19 cellular contexts compared by ENCODE assay signal in the genomic region with DNA sequence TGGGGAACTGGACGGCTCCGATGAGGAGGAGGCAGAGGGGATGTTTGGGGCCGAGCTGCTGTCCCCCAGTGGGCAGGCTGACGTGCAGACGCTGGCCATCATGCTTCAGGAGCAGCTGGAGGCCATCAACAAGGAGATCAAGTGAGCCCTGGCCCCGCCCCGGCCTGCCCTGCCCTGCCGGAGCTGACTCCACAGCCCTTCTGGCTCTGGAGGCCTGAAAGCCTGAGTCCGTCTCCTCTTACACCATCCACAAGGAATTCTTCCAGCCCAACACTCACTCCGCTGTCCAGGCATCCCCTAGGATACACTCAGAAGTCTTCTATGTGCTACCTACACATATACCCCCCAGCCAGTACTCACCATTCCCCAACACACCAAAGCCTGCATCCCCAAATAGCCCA. TPM values are rescaled to one million over a fixed set of nuclear protein-coding genes. Genes with fewer than 3 reads are reported as not detected.
DNase-seq lines count a peak whose midpoint lies in the region; ATAC-seq and TF ChIP-seq lines count a peak whose summit lies in the region.
"Had no signal": no experiment of that assay in that cellular context is flagged by ENCODE, and none has a peak within 500 bp of the region (broad histone marks: within the 10 kb centered on the region; RNA-seq: fewer than 3 reads in every experiment).

No MANE protein-coding gene starts in this region.

- DNase-seq in Peyer's patch (peak in 1 of 3 donors; percentile 78), fibroblast of pulmonary artery (ENCODE audit: low read depth) (peak; percentile 39), lower lobe of right lung (no peak), transverse colon (peak; percentile 54), NCI-H1930 (lab: John Stamatoyannopoulos, UW) (no peak), globus pallidus (ENCODE audit: low spot score) (no peak), NCI-H69 (lab: John Stamatoyannopoulos, UW) (no peak)
- DNase-seq: activated CD8-positive, alpha-beta memory T cell treated with anti-CD3 and anti-CD28 coated beads, Interleukin-2, amount 50 U/mL, for 4 hours; activated gamma-delta T cell; BE2C; DMS 273 treated with DMSO at 0.1 percent for 48 hours; GF-D8; NCI-H526; occipital lobe; stimulated activated CD4-positive, alpha-beta T cell treated with anti-CD3 and anti-CD28 coated beads, Interleukin-4, amount 100 ng/mL, for 1 hour had no signal

- WGBS in transverse colon (ENCODE audit: low coverage in 1 of 2), 2 donors: 68% methylated on average over 10 of the region's 10 CpGs; no CpG with 5 or more reads in 1 of the 2 donors

- TF ChIP-seq POLR2A in Peyer's patch (IDR thresholded peaks at IDR 0.05) (no peak), transverse colon (IDR thresholded peaks at IDR 0.05) (no peak)

- no peak for TF ChIP-seq EP300 in transverse colon (IDR thresholded peaks at IDR 0.05; ENCODE audit: low read depth)

- H3K27me3 ChIP-seq in Peyer's patch (no peaks in the 10 kb centered on the region), lower lobe of right lung (ENCODE audit: low read depth) (no peaks in the 10 kb centered on the region), transverse colon (no peaks in the 10 kb centered on the region)
- H3K27me3 ChIP-seq: BE2C had no signal

- H3K4me3 ChIP-seq in Peyer's patch (no peak overlapping the region), fibroblast of pulmonary artery (replicated peaks; ENCODE audit: low read depth, low read length) (no peak overlapping the region), lower lobe of right lung (no peak overlapping the region), transverse colon (no peak overlapping the region)
- H3K4me3 ChIP-seq: SK-N-MC had no signal

- H3K9me3 ChIP-seq in Peyer's patch (no peaks in the 10 kb centered on the region), lower lobe of right lung (no peaks in the 10 kb centered on the region), transverse colon (no peaks in the 10 kb centered on the region)
- H3K9me3 ChIP-seq: BE2C had no signal

- ATAC-seq in lower lobe of right lung (peak; percentile 12 to 25), HG03378 (IDR thresholded peaks at IDR 0.05; ENCODE audit: unreplicated experiment) (no peak)

- intact Hi-C loops in lower lobe of right lung (cut with DNase I) (no loop called here), transverse colon (cut with DNase I; ENCODE audit: low total_unique reads) (no loop called here)

- peak overlapping the region in 3 of 4 donors; percentile 17 to 76 (median 59) for H3K27ac ChIP-seq in Peyer's patch
- no peak overlapping the region for H3K27ac ChIP-seq in lower lobe of right lung
- peak overlapping the region; percentile 48 to 62 (median 60) for H3K27ac ChIP-seq in transverse colon
- H3K27ac ChIP-seq: SK-N-MC had no signal

- H3K4me1 ChIP-seq in Peyer's patch (peaks cover 0 to 23% (median 0%) of the 10 kb centered on the region in 4 donors), lower lobe of right lung (peaks cover 13% of the 10 kb centered on the region), transverse colon (peaks cover 0 to 31% (median 20%) of the 10 kb centered on the region in 4 donors)
- H3K4me1 ChIP-seq: BE2C had no signal

- TF ChIP-seq CTCF in Peyer's patch (IDR thresholded peaks at IDR 0.05): no peak
- no peak for TF ChIP-seq CTCF in fibroblast of pulmonary artery (IDR thresholded peaks at IDR 0.05; ENCODE audit: low read length, missing control alignments)
- TF ChIP-seq CTCF in lower lobe of right lung (IDR thresholded peaks at IDR 0.05): no peak
- no peak for TF ChIP-seq CTCF in transverse colon (IDR thresholded peaks at IDR 0.05)

- in situ Hi-C loops in transverse colon (cut with MboI; ENCODE audit: low pct_ligation_motif_present in 1 of 4, low pct_unique_long_range_greater_than_20kb in 1 of 4, low sequenced_read_pairs in 3 of 4): no loop called here

- H3K36me3 ChIP-seq in Peyer's patch (no peaks in the 10 kb centered on the region), lower lobe of right lung (no peaks in the 10 kb centered on the region), transverse colon (no peaks in the 10 kb centered on the region)

RNA-seq across cellular contexts. Expression of gene PPFIA3, which starts 17.4 kb away (rescaled TPM):
- total RNA-seq in Peyer's patch (10 to 100 TPM; 12.7 to 24.8 (median 16.4) TPM), lower lobe of right lung (4.3 TPM), transverse colon (100 to 1,000 TPM in 1 of 4 donors, 10 to 100 TPM in 3; 18.6 to 106 (median 19.9) TPM)

RNA-seq across cellular contexts. Expression of gene C19orf73, which starts 17.8 kb away (rescaled TPM):
- 1 to 10 TPM in 3 of 4 donors, not detected in 1; 3.6 to 6.1 (median 4.6) TPM for total RNA-seq in Peyer's patch
- total RNA-seq in lower lobe of right lung: 1.4 TPM
- 10 to 100 TPM in 1 of 4 donors, 1 to 10 TPM in 2, not detected in 1; 7.5 to 12.5 (median 8.2) TPM for total RNA-seq in transverse colon
- total RNA-seq: skeletal muscle tissue had no signal

RNA-seq across cellular contexts. Expression of gene HRC, which starts 18.4 kb away (rescaled TPM):
- total RNA-seq in Peyer's patch: under 1 TPM in 3 of 4 donors, not detected in 1; 0.35 to 0.76 (median 0.67) TPM
- 1.8 TPM for total RNA-seq in lower lobe of right lung
- total RNA-seq in transverse colon: under 1 TPM in 2 of 4 donors, not detected in 2; 0.16 to 0.82 TPM
- total RNA-seq: mononuclear cell had no signal

RNA-seq across cellular contexts. Expression of gene TRPM4, which starts 20.8 kb away (rescaled TPM):
- total RNA-seq in Peyer's patch: 100 to 1,000 TPM; 228 to 419 (median 258) TPM
- 51.6 TPM for total RNA-seq in lower lobe of right lung
- total RNA-seq in transverse colon: 100 to 1,000 TPM; 247 to 884 (median 568) TPM

RNA-seq across cellular contexts. Expression of gene LIN7B, which starts 22.6 kb away (rescaled TPM):
- total RNA-seq in Peyer's patch: 10 to 100 TPM in 3 of 4 donors, not detected in 1; 13.5 to 29.4 (median 18.0) TPM
- 10.6 TPM for total RNA-seq in lower lobe of right lung
- total RNA-seq in transverse colon: 10 to 100 TPM; 14.2 to 92.8 (median 39.8) TPM

Comparison
In these comparisons a context has a peak if more than half of its experiments do, and no peak if none do; other contexts are left out.
1. DNase-seq: peak in fibroblast of pulmonary artery (single experiment) and transverse colon (single experiment); none in lower lobe of right lung (single experiment), NCI-H1930 (0 of 2), globus pallidus (single experiment) and NCI-H69 (single experiment).